In genomic region chr1:116325922-116326321, GRCh38 we compare ENCODE assay signal across 10 cellular contexts. TPM values are rescaled to one million over a fixed set of nuclear protein-coding genes. Genes with fewer than 3 reads are reported as not detected.
A peak's percentile ranks its signal among the peaks of the same experiment; 100 is the strongest.
DNase-seq lines count a peak whose midpoint lies in the region; ATAC-seq and TF ChIP-seq lines count a peak whose summit lies in the region.
"Had no signal": no experiment of that assay in that cellular context is flagged by ENCODE, and none has a peak within 500 bp of the region (broad histone marks: within the 10 kb centered on the region; RNA-seq: fewer than 3 reads in every experiment).

No MANE protein-coding gene starts in this region.

- no peaks in the 10 kb centered on the region for H3K36me3 Mint-ChIP-seq in T-helper 2 cell treated with Interferon-gamma antibody and Interleukin-4, amounts not matched to agents 5 μg/mL and 100 μg/mL, for 36 hours (ENCODE audit: low read depth)

- H3K9me3 ChIP-seq in prostate gland = no peaks in the 10 kb centered on the region
- H3K9me3 ChIP-seq in WERI-Rb-1 (ENCODE audit: severe bottlenecking) = no peaks in the 10 kb centered on the region
- H3K9me3 ChIP-seq: sigmoid colon had no signal

- DNase-seq in GM06990 (ENCODE audit: extremely low read depth, insufficient read length) = peak; percentile 2
- peak; percentile 7 for DNase-seq in T-helper 2 cell treated with Interferon-gamma antibody and Interleukin-4, amounts not matched to agents 5 μg/mL and 100 μg/mL, for 36 hours (ENCODE audit: low spot score)
- DNase-seq in activated naive CD4-positive, alpha-beta T cell treated with Interleukin-2 at 50 U/mL for 16 hours = peak; percentile 16
- DNase-seq in prostate gland (ENCODE audit: low spot score) = no peak
- DNase-seq in kidney tubule cell (ENCODE audit: low spot score) = no peak
- DNase-seq in WERI-Rb-1 = no peak
- DNase-seq: OCI-M1, sigmoid colon had no signal

- peak overlapping the region; percentile 61 for H3K4me3 Mint-ChIP-seq in T-helper 2 cell treated with Interferon-gamma antibody and Interleukin-4, amounts not matched to agents 5 μg/mL and 100 μg/mL, for 36 hours

- peaks cover 21% of the 10 kb centered on the region for H3K4me1 ChIP-seq in prostate gland (replicated peaks)
- H3K4me1 ChIP-seq: sigmoid colon had no signal

- H3K27ac ChIP-seq in prostate gland (peak overlapping the region; percentile 56 to 57), WERI-Rb-1 (no peak overlapping the region)
- H3K27ac ChIP-seq: sigmoid colon had no signal

- WGBS in prostate gland = 76% methylated on average over 2 of the region's 2 CpGs

- H3K27ac Mint-ChIP-seq in T-helper 2 cell treated with Interferon-gamma antibody and Interleukin-4, amounts not matched to agents 5 μg/mL and 100 μg/mL, for 36 hours = peak overlapping the region; percentile 95

- no peaks in the 10 kb centered on the region for H3K36me3 ChIP-seq in GM06990 (ENCODE audit: control insufficient read depth, insufficient read depth, low read length)
- no peaks in the 10 kb centered on the region for H3K36me3 ChIP-seq in prostate gland
- H3K36me3 ChIP-seq in WERI-Rb-1 = no peaks in the 10 kb centered on the region
- H3K36me3 ChIP-seq: sigmoid colon had no signal

- no peak for ATAC-seq in GM21576 (IDR thresholded peaks at IDR 0.05; ENCODE audit: unreplicated experiment)
- ATAC-seq in HG02623 (IDR thresholded peaks at IDR 0.05; ENCODE audit: unreplicated experiment) = no peak

- H3K4me3 ChIP-seq in GM06990 (replicated peaks; ENCODE audit: low read depth, low read length) = no peak overlapping the region
- no peak overlapping the region for H3K4me3 ChIP-seq in prostate gland
- no peak overlapping the region for H3K4me3 ChIP-seq in WERI-Rb-1 (ENCODE audit: low read depth, low read length)
- H3K4me3 ChIP-seq: sigmoid colon had no signal

- TF ChIP-seq CTCF in GM06990 (IDR thresholded peaks at IDR 0.05; ENCODE audit: insufficient read depth, low read length, poor library complexity, severe bottlenecking) (no peak), prostate gland (IDR thresholded peaks at IDR 0.05) (no peak), WERI-Rb-1 (IDR thresholded peaks at IDR 0.05; ENCODE audit: low read depth, low read length) (no peak)

- TF ChIP-seq POLR2A in prostate gland (IDR thresholded peaks at IDR 0.05) = no peak

- intact Hi-C loops in prostate gland (cut with DNase I) = no loop called here

- no peaks in the 10 kb centered on the region for H3K9me3 Mint-ChIP-seq in T-helper 2 cell treated with Interferon-gamma antibody and Interleukin-4, amounts not matched to agents 5 μg/mL and 100 μg/mL, for 36 hours

- no peaks in the 10 kb centered on the region for H3K27me3 Mint-ChIP-seq in T-helper 2 cell treated with Interferon-gamma antibody and Interleukin-4, amounts not matched to agents 5 μg/mL and 100 μg/mL, for 36 hours (ENCODE audit: low read depth)

- no peaks in the 10 kb centered on the region for H3K27me3 ChIP-seq in GM06990 (replicated peaks; ENCODE audit: control insufficient read depth, insufficient read depth, low read length)
- H3K27me3 ChIP-seq in prostate gland (replicated peaks; ENCODE audit: insufficient read depth) = no peaks in the 10 kb centered on the region
- H3K27me3 ChIP-seq in WERI-Rb-1 (ENCODE audit: insufficient read depth, low read depth, severe bottlenecking) = no peaks in the 10 kb centered on the region
- H3K27me3 ChIP-seq: sigmoid colon had no signal

- peaks cover 40% of the 10 kb centered on the region for H3K4me1 Mint-ChIP-seq in T-helper 2 cell treated with Interferon-gamma antibody and Interleukin-4, amounts not matched to agents 5 μg/mL and 100 μg/mL, for 36 hours (ENCODE audit: low read depth)

RNA-seq across cellular contexts. Expression of gene ATP1A1, which starts 47.1 kb away (rescaled TPM):
- total RNA-seq in prostate gland = 100 to 1,000 TPM; 365 to 536 TPM

Comparison
In these comparisons a context has a peak if more than half of its experiments do, and no peak if none do; other contexts are left out.
1. DNase-seq: peak in GM06990 (single experiment), T-helper 2 cell treated with Interferon-gamma antibody and Interleukin-4, amounts not matched to agents 5 μg/mL and 100 μg/mL, for 36 hours (single experiment) and activated naive CD4-positive, alpha-beta T cell treated with Interleukin-2 at 50 U/mL for 16 hours (single experiment); none in prostate gland (single experiment), kidney tubule cell (single experiment) and WERI-Rb-1 (single experiment).